In genomic region chr20:62227977-62228958, GRCh38 we compare ENCODE assay signal across 12 cellular contexts. TPM values are rescaled to one million over a fixed set of nuclear protein-coding genes. Genes with fewer than 3 reads are reported as not detected.
DNase-seq lines count a peak whose midpoint lies in the region; ATAC-seq and TF ChIP-seq lines count a peak whose summit lies in the region.
"Had no signal": no experiment of that assay in that cellular context is flagged by ENCODE, and none has a peak within 500 bp of the region (broad histone marks: within the 10 kb centered on the region; RNA-seq: fewer than 3 reads in every experiment).

No MANE protein-coding gene starts in this region.

- CTCF ChIA-PET in activated CD8-positive, alpha-beta T cell treated with anti-CD3 and anti-CD28 coated beads for 36 hours (lab: Charles Lee): no interaction called here

- H3K27me3 Mint-ChIP-seq in activated CD8-positive, alpha-beta T cell treated with anti-CD3 and anti-CD28 coated beads for 36 hours: peaks cover 11% of the 10 kb centered on the region
- peaks cover 6 to 39% (median 22%) of the 10 kb centered on the region in 5 donors for H3K27me3 Mint-ChIP-seq in naive thymus-derived CD8-positive, alpha-beta T cell

- H3K36me3 Mint-ChIP-seq in activated CD8-positive, alpha-beta T cell treated with anti-CD3 and anti-CD28 coated beads for 36 hours (ENCODE audit: low read depth): no peaks in the 10 kb centered on the region
- H3K36me3 Mint-ChIP-seq in naive thymus-derived CD8-positive, alpha-beta T cell: no peaks in the 10 kb centered on the region
- H3K36me3 Mint-ChIP-seq: type B pancreatic cell had no signal

- no peak overlapping the region for H3K27ac Mint-ChIP-seq in activated CD8-positive, alpha-beta T cell treated with anti-CD3 and anti-CD28 coated beads for 36 hours
- H3K27ac Mint-ChIP-seq in naive thymus-derived CD8-positive, alpha-beta T cell: no peak overlapping the region
- H3K27ac Mint-ChIP-seq: type B pancreatic cell had no signal

- DNase-seq in NCI-H1436 (lab: John Stamatoyannopoulos, UW) (peak; percentile 51), NCI-H1436 treated with DMSO at 0.1 percent for 48 hours (lab: John Stamatoyannopoulos, UW) (no peak), HT-29 (ENCODE audit: low spot score) (peak; percentile 30), NCI-H526 treated with DMSO at 0.1 percent for 48 hours (lab: John Stamatoyannopoulos, UW) (no peak)
- no peak for DNase-seq in activated CD8-positive, alpha-beta T cell treated with anti-CD3 and anti-CD28 coated beads for 36 hours
- no peak for DNase-seq in naive thymus-derived CD8-positive, alpha-beta T cell
- DNase-seq: heart left ventricle, NCI-H1092 treated with DMSO at 0.1 percent for 48 hours had no signal

- POLR2A ChIA-PET in activated CD8-positive, alpha-beta T cell treated with anti-CD3 and anti-CD28 coated beads for 36 hours (lab: Charles Lee): no interaction called here
- POLR2A ChIA-PET in naive thymus-derived CD8-positive, alpha-beta T cell (lab: Charles Lee): no interaction called here

- intact Hi-C loops in activated CD8-positive, alpha-beta T cell treated with anti-CD3 and anti-CD28 coated beads for 36 hours (cut with micrococcal nuclease): no loop called here

- ATAC-seq in activated CD8-positive, alpha-beta T cell treated with anti-CD3 and anti-CD28 coated beads for 36 hours: peak; percentile 39
- peak; percentile 35 to 36 for ATAC-seq in naive thymus-derived CD8-positive, alpha-beta T cell
- no peak for ATAC-seq in HG02678 (IDR thresholded peaks at IDR 0.05; ENCODE audit: unreplicated experiment)
- no peak for ATAC-seq in GM18873 (IDR thresholded peaks at IDR 0.05; ENCODE audit: low FRiP score, unreplicated experiment)

- H3K9me3 Mint-ChIP-seq in activated CD8-positive, alpha-beta T cell treated with anti-CD3 and anti-CD28 coated beads for 36 hours: no peaks in the 10 kb centered on the region
- no peaks in the 10 kb centered on the region for H3K9me3 Mint-ChIP-seq in naive thymus-derived CD8-positive, alpha-beta T cell
- H3K9me3 Mint-ChIP-seq: type B pancreatic cell had no signal

- TF ChIP-seq CTCF in activated CD8-positive, alpha-beta T cell treated with anti-CD3 and anti-CD28 coated beads for 36 hours (IDR thresholded peaks at IDR 0.05): no peak

- no peaks in the 10 kb centered on the region for H3K4me1 Mint-ChIP-seq in activated CD8-positive, alpha-beta T cell treated with anti-CD3 and anti-CD28 coated beads for 36 hours (ENCODE audit: low read depth)
- peaks cover 0 to 5% (median 0%) of the 10 kb centered on the region in 4 donors for H3K4me1 Mint-ChIP-seq in naive thymus-derived CD8-positive, alpha-beta T cell

- H3K4me3 Mint-ChIP-seq in activated CD8-positive, alpha-beta T cell treated with anti-CD3 and anti-CD28 coated beads for 36 hours: no peak overlapping the region
- H3K4me3 Mint-ChIP-seq in naive thymus-derived CD8-positive, alpha-beta T cell: no peak overlapping the region
- H3K4me3 Mint-ChIP-seq: type B pancreatic cell had no signal

RNA-seq across cellular contexts. Expression of gene HRH3, which starts 8.2 kb away (rescaled TPM):
- total RNA-seq in HT-29 (2014; rRNA removed; shearing (Covaris generic)): not detected in 2 replicates
- not detected for total RNA-seq in activated CD8-positive, alpha-beta T cell treated with anti-CD3 and anti-CD28 coated beads for 36 hours
- not detected for total RNA-seq in naive thymus-derived CD8-positive, alpha-beta T cell
- not detected for polyA plus RNA-seq in naive thymus-derived CD8-positive, alpha-beta T cell
- total RNA-seq: heart left ventricle, lower leg skin had no signal
- polyA plus RNA-seq: heart left ventricle had no signal

RNA-seq across cellular contexts. Expression of gene OSBPL2, which starts 10.1 kb away (rescaled TPM):
- total RNA-seq in HT-29 (2014; rRNA removed; shearing (Covaris generic)): 44.9 and 49.8 TPM in 2 replicates
- 10 to 100 TPM; 23.6 to 24.3 TPM for total RNA-seq in activated CD8-positive, alpha-beta T cell treated with anti-CD3 and anti-CD28 coated beads for 36 hours
- 10 to 100 TPM; 65.8 to 74.5 TPM for total RNA-seq in naive thymus-derived CD8-positive, alpha-beta T cell
- polyA plus RNA-seq in naive thymus-derived CD8-positive, alpha-beta T cell: 10 to 100 TPM; 15.4 to 22.1 (median 15.9) TPM

RNA-seq across cellular contexts. Expression of gene MTG2, which starts 45.4 kb away (rescaled TPM):
- 41.9 and 44.2 TPM in 2 replicates for total RNA-seq in HT-29 (2014; rRNA removed; shearing (Covaris generic))
- total RNA-seq in activated CD8-positive, alpha-beta T cell treated with anti-CD3 and anti-CD28 coated beads for 36 hours: 10 to 100 TPM; 36.5 to 40.5 TPM
- total RNA-seq in naive thymus-derived CD8-positive, alpha-beta T cell: 10 to 100 TPM; 44.2 to 45.1 TPM
- polyA plus RNA-seq in naive thymus-derived CD8-positive, alpha-beta T cell: 10 to 100 TPM; 21.8 to 28.5 (median 21.9) TPM

Comparison
In these comparisons a context has a peak if more than half of its experiments do, and no peak if none do; other contexts are left out.
1. DNase-seq: peak in NCI-H1436 (single experiment) and HT-29 (single experiment); none in NCI-H1436 treated with DMSO at 0.1 percent for 48 hours (single experiment), activated CD8-positive, alpha-beta T cell treated with anti-CD3 and anti-CD28 coated beads for 36 hours (single experiment), naive thymus-derived CD8-positive, alpha-beta T cell (0 of 10) and NCI-H526 treated with DMSO at 0.1 percent for 48 hours (single experiment).
2. ATAC-seq: peak in activated CD8-positive, alpha-beta T cell treated with anti-CD3 and anti-CD28 coated beads for 36 hours (single experiment) and naive thymus-derived CD8-positive, alpha-beta T cell (2 of 2); none in HG02678 (single experiment) and GM18873 (single experiment).